1 cellular context compared by ENCODE assay signal in the genomic region with DNA sequence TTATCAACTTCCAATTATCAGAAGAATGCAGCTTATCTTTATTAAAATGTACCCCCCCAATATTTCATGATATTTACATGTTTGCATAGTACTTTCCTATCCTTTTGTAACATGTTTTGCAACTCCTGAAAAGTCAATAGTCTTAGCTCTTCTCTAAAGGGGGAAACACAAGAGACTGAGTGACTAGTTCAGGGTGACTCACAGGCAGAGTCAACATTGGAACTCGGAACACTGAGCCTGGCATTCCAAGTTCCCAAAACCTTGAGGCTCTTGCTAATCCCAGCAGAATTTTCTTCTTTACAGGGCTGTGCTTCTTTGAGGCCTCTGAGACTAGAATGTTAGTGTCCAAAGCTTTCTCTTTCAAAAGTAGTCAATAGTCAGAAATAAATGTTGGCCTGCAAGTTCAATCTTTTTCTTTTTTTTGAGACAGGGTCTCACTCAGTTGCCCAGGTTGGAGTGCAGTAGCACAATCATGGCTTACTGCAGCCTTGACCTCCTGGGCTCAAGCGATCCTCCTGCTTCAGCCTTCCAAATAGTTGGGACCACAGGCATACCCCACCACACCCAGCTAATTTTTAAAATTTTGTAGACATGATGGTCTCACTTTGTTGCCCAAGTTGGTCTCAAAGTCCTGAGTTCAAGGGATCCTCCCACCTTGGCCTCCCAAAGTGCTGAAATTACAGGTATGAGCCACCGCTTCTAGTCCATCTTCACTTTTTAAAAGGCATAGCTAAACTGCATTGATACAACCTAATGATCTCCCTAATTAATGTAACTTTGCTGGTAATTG.
A peak's percentile ranks its signal among the peaks of the same experiment; 100 is the strongest.
TF ChIP-seq lines count a peak whose summit lies in the region.

No MANE protein-coding gene starts in this region.

TF ChIP-seq in K562, 482 proteins besides CTCF, POLR2A, EP300 and RAD21 (continued from another document):
- TF ChIP-seq AFF1 (IDR thresholded peaks at IDR 0.05; ENCODE audit: low read depth in 1 of 2, partially characterized antibody in 2 of 2) (no peak), CREBBP (IDR thresholded peaks at IDR 0.05; ENCODE audit: low read depth, low read length) (peak; percentile 55), ZNF121 (CRISPR knock-in tag; conservative IDR thresholded peaks at IDR 0.05) (0 out of 2 replicates have a peak, but pooled peaks have one; percentile 8), FOSL1 (tag; conservative IDR thresholded peaks at IDR 0.05) (peak; percentile 41; the same call in 1 of the 2 replicates), JUN (IDR thresholded peaks at IDR 0.05; ENCODE audit: borderline replicate concordance, low read depth, low read length) (0 out of 2 replicates have a peak, but pooled peaks have one; percentile 23), JUN (CRISPR knock-in tag; IDR thresholded peaks at IDR 0.05; ENCODE audit: borderline replicate concordance) (no peak), BRD9 (IDR thresholded peaks at IDR 0.05; ENCODE audit: low read depth, partially characterized antibody) (no peak), FOXA3 (CRISPR knock-in tag; conservative IDR thresholded peaks at IDR 0.05 in 1 of 2, IDR thresholded peaks at IDR 0.05 in 1 of 2) (peak in 1 of 2 experiments; percentile 54; a peak in 2 of 4 replicates)
